Comparison of ENCODE assay signal across 8 cellular contexts in genomic region chr19:2477141-2477710, GRCh38. TPM values are rescaled to one million over a fixed set of nuclear protein-coding genes. Genes with fewer than 3 reads are reported as not detected.
A peak's percentile ranks its signal among the peaks of the same experiment; 100 is the strongest.
DNase-seq lines count a peak whose midpoint lies in the region; ATAC-seq and TF ChIP-seq lines count a peak whose summit lies in the region.

No MANE protein-coding gene starts in this region.

- TF ChIP-seq CTCF in fibroblast of mammary gland (conservative IDR thresholded peaks at IDR 0.05; ENCODE audit: control insufficient read depth, insufficient read depth, low read depth, low read length) (no peak), neural progenitor cell (IDR thresholded peaks at IDR 0.05) (no peak)

- H3K27me3 Mint-ChIP-seq in activated CD8-positive, alpha-beta T cell treated with anti-CD3 and anti-CD28 coated beads, Interleukin-2, amount 10 ng/mL, durations not matched to agents 7 days and 5 days (ENCODE audit: low read depth), result no peaks in the 10 kb centered on the region
- H3K27me3 Mint-ChIP-seq in neural progenitor cell (ENCODE audit: insufficient read depth, low read depth), result peaks cover 45% of the 10 kb centered on the region

- H4K20me1 ChIP-seq in neural progenitor cell (ENCODE audit: low read depth), result peaks cover 35% of the 10 kb centered on the region

- DNase-seq in DMS53 (lab: John Stamatoyannopoulos, UW) (peak; percentile 75), DMS53 treated with DMSO at 0.1 percent for 48 hours (lab: John Stamatoyannopoulos, UW; ENCODE audit: unreplicated experiment) (no peak), fibroblast of mammary gland (ENCODE audit: low read depth) (no peak), neural progenitor cell (ENCODE audit: low spot score) (peak; percentile 44), NCI-H2029 treated with DMSO at 0.1 percent for 48 hours (lab: John Stamatoyannopoulos, UW) (no peak)
- no peak for DNase-seq in activated CD8-positive, alpha-beta T cell treated with anti-CD3 and anti-CD28 coated beads, Interleukin-2, amount 10 ng/mL, durations not matched to agents 7 days and 5 days
- no peak for DNase-seq in effector CD8-positive, alpha-beta T cell (lab: John Stamatoyannopoulos, UW)

- ATAC-seq in activated CD8-positive, alpha-beta T cell treated with anti-CD3 and anti-CD28 coated beads, Interleukin-2, amount 10 ng/mL, durations not matched to agents 7 days and 5 days, result peak; percentile 2
- no peak for ATAC-seq in HG02642 (IDR thresholded peaks at IDR 0.05; ENCODE audit: poor library complexity, unreplicated experiment)

- H3K27ac Mint-ChIP-seq in activated CD8-positive, alpha-beta T cell treated with anti-CD3 and anti-CD28 coated beads, Interleukin-2, amount 10 ng/mL, durations not matched to agents 7 days and 5 days, result peak overlapping the region; percentile 95
- H3K27ac Mint-ChIP-seq in neural progenitor cell, result no peak overlapping the region

- H2AFZ ChIP-seq in neural progenitor cell (replicated peaks), result no peak overlapping the region

- no peak overlapping the region for H3K9ac ChIP-seq in neural progenitor cell

- H3K9me3 Mint-ChIP-seq in activated CD8-positive, alpha-beta T cell treated with anti-CD3 and anti-CD28 coated beads, Interleukin-2, amount 10 ng/mL, durations not matched to agents 7 days and 5 days (ENCODE audit: insufficient read depth), result no peaks in the 10 kb centered on the region
- no peaks in the 10 kb centered on the region for H3K9me3 Mint-ChIP-seq in neural progenitor cell

- H3K4me3 ChIP-seq in fibroblast of mammary gland (ENCODE audit: control insufficient read depth, low read depth, low read length) (peak overlapping the region; percentile 100), neural progenitor cell (peak overlapping the region; percentile 55)

- H3K27ac ChIP-seq in neural progenitor cell, result no peak overlapping the region

- peak overlapping the region; percentile 86 for H3K4me3 Mint-ChIP-seq in activated CD8-positive, alpha-beta T cell treated with anti-CD3 and anti-CD28 coated beads, Interleukin-2, amount 10 ng/mL, durations not matched to agents 7 days and 5 days
- peak overlapping the region; percentile 94 for H3K4me3 Mint-ChIP-seq in neural progenitor cell

- peaks cover 21% of the 10 kb centered on the region for H3F3A ChIP-seq in neural progenitor cell (ENCODE audit: low read depth)

- peaks cover 62% of the 10 kb centered on the region for H3K27me3 ChIP-seq in neural progenitor cell

- peak overlapping the region; percentile 87 for H3K4me2 ChIP-seq in neural progenitor cell

- no peaks in the 10 kb centered on the region for H3K36me3 ChIP-seq in neural progenitor cell

- POLR2A ChIA-PET in activated CD8-positive, alpha-beta T cell treated with anti-CD3 and anti-CD28 coated beads, Interleukin-2, amount 10 ng/mL, durations not matched to agents 7 days and 5 days (lab: Charles Lee), result interaction anchor here (0.7 to 5.3 kb wide), 30 partner anchors 13 to 188 kb away, joined by 3 to 143 read pairs (median 13); partner anchors contain the start of gene LMNB2

- peaks cover 27% of the 10 kb centered on the region for H3K36me3 Mint-ChIP-seq in activated CD8-positive, alpha-beta T cell treated with anti-CD3 and anti-CD28 coated beads, Interleukin-2, amount 10 ng/mL, durations not matched to agents 7 days and 5 days (ENCODE audit: low read depth)
- no peaks in the 10 kb centered on the region for H3K36me3 Mint-ChIP-seq in neural progenitor cell

- no peaks in the 10 kb centered on the region for H3K79me2 ChIP-seq in neural progenitor cell (ENCODE audit: low read depth)

- peaks cover 26% of the 10 kb centered on the region for H3K4me1 ChIP-seq in neural progenitor cell

- peaks cover 23% of the 10 kb centered on the region for H3K4me1 Mint-ChIP-seq in activated CD8-positive, alpha-beta T cell treated with anti-CD3 and anti-CD28 coated beads, Interleukin-2, amount 10 ng/mL, durations not matched to agents 7 days and 5 days (ENCODE audit: low read depth)
- peaks cover 22% of the 10 kb centered on the region for H3K4me1 Mint-ChIP-seq in neural progenitor cell

- no peaks in the 10 kb centered on the region for H3K9me3 ChIP-seq in neural progenitor cell (ENCODE audit: low read depth)

- CTCF ChIA-PET in activated CD8-positive, alpha-beta T cell treated with anti-CD3 and anti-CD28 coated beads, Interleukin-2, amount 10 ng/mL, durations not matched to agents 7 days and 5 days (lab: Charles Lee), result interaction anchor here (0.6 to 6.6 kb wide), 15 partner anchors 17 to 159 kb away, joined by 3 to 162 read pairs (median 9); partner anchors contain the start of gene LMNB2

RNA-seq across cellular contexts. Expression of gene GADD45B, which starts 1.3 kb away (rescaled TPM):
- 10 to 100 TPM; 59.2 to 61.4 TPM for total RNA-seq in activated CD8-positive, alpha-beta T cell treated with anti-CD3 and anti-CD28 coated beads, Interleukin-2, amount 10 ng/mL, durations not matched to agents 7 days and 5 days
- 3.9 and 6.2 TPM in 2 replicates for total RNA-seq in neural progenitor cell (ENCODE audit: low replicate concordance)

RNA-seq across cellular contexts. Expression of gene LMNB2, which starts 20.5 kb away (rescaled TPM):
- total RNA-seq in activated CD8-positive, alpha-beta T cell treated with anti-CD3 and anti-CD28 coated beads, Interleukin-2, amount 10 ng/mL, durations not matched to agents 7 days and 5 days, result 100 to 1,000 TPM; 108 to 119 TPM
- total RNA-seq in neural progenitor cell (ENCODE audit: low replicate concordance), result 78.0 and 246 TPM in 2 replicates

RNA-seq across cellular contexts. Expression of gene TIMM13, which starts 49.8 kb away (rescaled TPM):
- total RNA-seq in activated CD8-positive, alpha-beta T cell treated with anti-CD3 and anti-CD28 coated beads, Interleukin-2, amount 10 ng/mL, durations not matched to agents 7 days and 5 days, result 10 to 100 TPM; 75.1 to 80.2 TPM
- 22.3 and 37.9 TPM in 2 replicates for total RNA-seq in neural progenitor cell (ENCODE audit: low replicate concordance)

Comparison
In these comparisons a context has a peak if more than half of its experiments do, and no peak if none do; other contexts are left out.
1. DNase-seq: peak in DMS53 (single experiment) and neural progenitor cell (single experiment); none in DMS53 treated with DMSO at 0.1 percent for 48 hours (single experiment), activated CD8-positive, alpha-beta T cell treated with anti-CD3 and anti-CD28 coated beads, Interleukin-2, amount 10 ng/mL, durations not matched to agents 7 days and 5 days (single experiment), fibroblast of mammary gland (single experiment), effector CD8-positive, alpha-beta T cell (single experiment) and NCI-H2029 treated with DMSO at 0.1 percent for 48 hours (single experiment).